Comparison of ENCODE assay signal across 8 cellular contexts in the genomic region with DNA sequence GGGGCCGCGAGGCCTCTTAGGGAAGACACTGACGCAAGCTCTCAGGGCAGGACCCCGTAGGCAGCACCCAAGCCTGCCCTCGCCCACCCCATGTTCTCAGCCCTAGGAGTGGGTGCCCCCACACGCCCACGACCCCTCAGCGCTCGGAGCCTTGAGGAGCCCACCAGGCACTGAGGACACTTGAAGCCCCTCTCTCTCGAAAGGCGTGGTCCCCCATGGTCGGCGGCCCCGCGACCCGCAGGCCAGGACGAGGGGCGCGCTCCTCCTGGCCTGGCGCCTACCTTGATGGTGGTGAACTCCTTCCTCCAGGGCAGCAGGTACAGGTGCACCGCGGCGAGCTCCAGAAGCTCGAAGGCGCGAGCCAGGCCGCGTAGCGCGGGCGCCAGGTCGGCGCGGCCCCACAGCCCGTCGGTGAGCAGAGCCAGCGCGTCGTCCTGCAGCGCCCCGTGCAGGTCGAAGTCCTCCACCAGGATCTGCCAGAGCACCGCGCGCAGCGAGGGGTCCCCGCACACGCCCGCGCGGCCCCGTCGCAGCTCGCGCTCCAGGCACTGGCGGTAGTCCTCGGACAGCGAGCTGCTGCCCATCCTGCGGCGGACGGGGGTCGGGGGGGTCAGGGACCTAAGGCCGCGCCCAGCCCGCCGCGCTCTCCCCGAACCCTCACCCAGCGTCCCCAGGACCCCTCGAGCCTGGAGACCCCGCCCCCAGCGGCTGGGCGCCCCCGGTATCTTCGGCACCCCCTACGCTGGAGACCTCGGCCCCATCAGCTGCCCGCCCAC. TPM values are rescaled to one million over a fixed set of nuclear protein-coding genes. Genes with fewer than 3 reads are reported as not detected.
DNase-seq lines count a peak whose midpoint lies in the region; ATAC-seq and TF ChIP-seq lines count a peak whose summit lies in the region.

No MANE protein-coding gene starts in this region.

- ATAC-seq in activated CD4-positive, CD25-positive, alpha-beta regulatory T cell treated with anti-CD3 and anti-CD28 coated beads, Interleukin-2, amount 50 U/mL, for 24 hours, result peak; percentile 15 to 19
- peak; percentile 55 to 60 for ATAC-seq in lower lobe of right lung
- no peak for ATAC-seq in GM19463 (IDR thresholded peaks at IDR 0.05; ENCODE audit: unreplicated experiment)

- no peak overlapping the region for H2AFZ ChIP-seq in Karpas-422 (ENCODE audit: low read length)

- H3K79me2 ChIP-seq in Karpas-422 (ENCODE audit: low read length), result no peaks in the 10 kb centered on the region

- peak overlapping the region; percentile 96 for H3K4me2 ChIP-seq in Karpas-422 (ENCODE audit: low read depth, low read length, poor library complexity, severe bottlenecking)

- H4K20me1 ChIP-seq in Karpas-422 (ENCODE audit: insufficient read depth, low read depth, low read length), result peaks cover 6% of the 10 kb centered on the region; the same call in 1 of the 2 replicates

- H3K27me3 ChIP-seq in Karpas-422 (ENCODE audit: low read length), result no peaks in the 10 kb centered on the region
- H3K27me3 ChIP-seq in lower lobe of right lung (ENCODE audit: low read depth), result no peaks in the 10 kb centered on the region
- peaks cover 0 to 3% (median 0%) of the 10 kb centered on the region in 5 donors for H3K27me3 ChIP-seq in subcutaneous abdominal adipose tissue (ENCODE audit: control insufficient read depth in 5 of 5, insufficient read depth in 4 of 5, low read length in 5 of 5)

- DNase-seq in NCI-H82 (lab: John Stamatoyannopoulos, UW) (peak; percentile 60), NCI-H82 treated with DMSO at 0.1 percent for 48 hours (lab: John Stamatoyannopoulos, UW; ENCODE audit: unreplicated experiment) (no peak), Karpas-422 (peak; percentile 86), dermis blood vessel endothelial cell (peak; percentile 70), lower lobe of right lung (peak; percentile 77)

- H3K27ac ChIP-seq in Karpas-422 (ENCODE audit: low read length) (peak overlapping the region; percentile 68), lower lobe of right lung (peak overlapping the region; percentile 86), subcutaneous abdominal adipose tissue (ENCODE audit: low read depth, low read length) (peak overlapping the region; percentile 58)

- H3K36me3 ChIP-seq in Karpas-422 (ENCODE audit: insufficient read depth, low read length) (no peaks in the 10 kb centered on the region), lower lobe of right lung (peaks cover 22% of the 10 kb centered on the region), subcutaneous abdominal adipose tissue (ENCODE audit: control insufficient read depth in 5 of 5, insufficient read depth in 5 of 5, low read length in 5 of 5) (peaks cover 0 to 20% (median 6%) of the 10 kb centered on the region in 5 donors)

- intact Hi-C loops in lower lobe of right lung (cut with DNase I), result loop anchor here (10.0 kb wide), 1 partner anchor 164 kb away; no protein-coding TSS in a partner anchor

- peaks cover 28% of the 10 kb centered on the region for H3K4me1 ChIP-seq in Karpas-422 (ENCODE audit: low read length)
- peaks cover 17% of the 10 kb centered on the region for H3K4me1 ChIP-seq in lower lobe of right lung
- peaks cover 3 to 27% (median 22%) of the 10 kb centered on the region in 5 donors for H3K4me1 ChIP-seq in subcutaneous abdominal adipose tissue (ENCODE audit: control insufficient read depth in 5 of 5, insufficient read depth in 5 of 5, low read length in 5 of 5)

- H3K9me2 ChIP-seq in Karpas-422 (replicated peaks; ENCODE audit: insufficient read depth, low read length), result no peaks in the 10 kb centered on the region

- H3K9ac ChIP-seq in Karpas-422 (ENCODE audit: low read length), result peak overlapping the region; percentile 83
- H3K9ac ChIP-seq in subcutaneous abdominal adipose tissue (ENCODE audit: low read length in 5 of 5), result peak overlapping the region in 4 of 5 donors; percentile 48 to 71 (median 60)

- H3K4me3 ChIP-seq in Karpas-422 (ENCODE audit: low read length) (peak overlapping the region; percentile 75), lower lobe of right lung (peak overlapping the region; percentile 73), subcutaneous abdominal adipose tissue (ENCODE audit: low read depth in 1 of 5, low read length in 5 of 5) (peak overlapping the region; percentile 25 to 75 (median 61))

- TF ChIP-seq CTCF in lower lobe of right lung (IDR thresholded peaks at IDR 0.05), result peak; percentile 31

- H3K9me3 ChIP-seq in Karpas-422 (ENCODE audit: low read length) (no peaks in the 10 kb centered on the region), lower lobe of right lung (no peaks in the 10 kb centered on the region), subcutaneous abdominal adipose tissue (ENCODE audit: control insufficient read depth in 5 of 5, low read length in 5 of 5) (no peaks in the 10 kb centered on the region)

RNA-seq across cellular contexts. Expression of a gene that starts 0.7 kb away (rescaled TPM):
- 4.7 and 14.8 TPM in 2 replicates for total RNA-seq in Karpas-422 (2014; rRNA removed; shearing (Covaris generic); ENCODE audit: low replicate concordance)
- total RNA-seq in dermis blood vessel endothelial cell, result 19.1 and 36.6 TPM in 2 replicates
- total RNA-seq in lower lobe of right lung, result 10.3 TPM

RNA-seq across cellular contexts. Expression of a gene that starts 14.3 kb away (rescaled TPM):
- total RNA-seq in Karpas-422 (2014; rRNA removed; shearing (Covaris generic); ENCODE audit: low replicate concordance), result 25.6 and 61.6 TPM in 2 replicates
- total RNA-seq in dermis blood vessel endothelial cell, result 48.2 and 71.1 TPM in 2 replicates
- total RNA-seq in lower lobe of right lung, result 79.6 TPM

RNA-seq across cellular contexts. Expression of a gene that starts 19.9 kb away (rescaled TPM):
- 4.8 and 5.6 TPM in 2 replicates for total RNA-seq in Karpas-422 (2014; rRNA removed; shearing (Covaris generic); ENCODE audit: low replicate concordance)
- 5.8 and 7.3 TPM in 2 replicates for total RNA-seq in dermis blood vessel endothelial cell
- total RNA-seq in lower lobe of right lung, result 15.6 TPM

RNA-seq across cellular contexts. Expression of a gene that starts 20.5 kb away (rescaled TPM):
- total RNA-seq in Karpas-422 (2014; rRNA removed; shearing (Covaris generic); ENCODE audit: low replicate concordance), result 21.8 and 41.5 TPM in 2 replicates
- 27.4 and 44.2 TPM in 2 replicates for total RNA-seq in dermis blood vessel endothelial cell
- 33.2 TPM for total RNA-seq in lower lobe of right lung

RNA-seq across cellular contexts. Expression of a gene that starts 43.2 kb away (rescaled TPM):
- 5.1 and 5.3 TPM in 2 replicates for total RNA-seq in Karpas-422 (2014; rRNA removed; shearing (Covaris generic); ENCODE audit: low replicate concordance)
- total RNA-seq in dermis blood vessel endothelial cell (2.0 and 4.1 TPM in 2 replicates), lower lobe of right lung (9.7 TPM)
